ENCODE assay signal across 14 cellular contexts in the genomic region with DNA sequence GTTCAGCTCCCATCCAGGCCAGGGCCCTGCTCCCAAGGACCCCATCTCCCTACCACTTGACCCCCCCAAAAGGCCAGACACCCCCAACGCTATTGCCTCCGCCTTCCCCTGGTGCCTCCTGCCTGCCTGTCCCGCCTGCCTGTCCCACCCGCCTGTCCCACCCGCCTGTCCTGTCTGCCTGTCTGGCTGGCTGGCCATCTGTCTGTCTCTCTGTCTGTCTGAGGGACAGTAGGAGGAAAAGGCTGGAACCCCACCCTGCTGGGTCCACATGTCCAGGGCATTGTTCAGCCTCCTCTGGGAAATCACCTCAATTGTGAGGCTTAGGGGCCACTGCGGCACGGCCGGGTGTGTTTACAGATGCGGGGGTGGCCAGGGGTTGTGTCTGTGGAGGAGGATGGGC. TPM values are rescaled to one million over a fixed set of nuclear protein-coding genes. Genes with fewer than 3 reads are reported as not detected.
DNase-seq lines count a peak whose midpoint lies in the region; ATAC-seq and TF ChIP-seq lines count a peak whose summit lies in the region.
"Had no signal": no experiment of that assay in that cellular context is flagged by ENCODE, and none has a peak within 500 bp of the region (broad histone marks: within the 10 kb centered on the region; RNA-seq: fewer than 3 reads in every experiment).

No MANE protein-coding gene starts in this region.

- H3K27me3 Mint-ChIP-seq in T-helper 2 cell treated with Interferon-gamma antibody and Interleukin-4, amounts not matched to agents 5 μg/mL and 100 μg/mL, for 36 hours (ENCODE audit: low read depth): no peaks in the 10 kb centered on the region
- peaks cover 21% of the 10 kb centered on the region for H3K27me3 Mint-ChIP-seq in endothelial cell (ENCODE audit: unreplicated experiment)
- H3K27me3 Mint-ChIP-seq in naive thymus-derived CD4-positive, alpha-beta T cell: peaks cover 0 to 2% (median 0%) of the 10 kb centered on the region in 5 donors
- H3K27me3 Mint-ChIP-seq: activated naive CD8-positive, alpha-beta T cell treated with anti-CD3 and anti-CD28 coated beads, Interleukin-2, amount 50 U/mL, for 24 hours had no signal

- H3K4me1 ChIP-seq in naive thymus-derived CD4-positive, alpha-beta T cell (ENCODE audit: control insufficient read depth in 2 of 2, insufficient read depth in 2 of 2, low read length in 2 of 2): peaks cover 25 to 48% of the 10 kb centered on the region in 2 donors
- H3K4me1 ChIP-seq in transverse colon: peaks cover 22 to 36% (median 27%) of the 10 kb centered on the region in 4 donors

- H3K9me3 ChIP-seq in naive thymus-derived CD4-positive, alpha-beta T cell (ENCODE audit: control insufficient read depth in 2 of 3, low read length in 3 of 3): peaks cover 0 to 8% (median 0%) of the 10 kb centered on the region in 3 experiments
- H3K9me3 ChIP-seq in transverse colon: no peaks in the 10 kb centered on the region
- H3K9me3 ChIP-seq: MG63, ovary had no signal

- intact Hi-C loops in naive thymus-derived CD4-positive, alpha-beta T cell (cut with micrococcal nuclease): no loop called here
- intact Hi-C loops in transverse colon (cut with DNase I; ENCODE audit: low total_unique reads): loop anchor here (10.0 kb wide), 1 partner anchor 347 kb away; the partner anchor contains the start of gene ATF4

- peak overlapping the region; percentile 29 for H3K27ac Mint-ChIP-seq in T-helper 2 cell treated with Interferon-gamma antibody and Interleukin-4, amounts not matched to agents 5 μg/mL and 100 μg/mL, for 36 hours
- peak overlapping the region; percentile 22 for H3K27ac Mint-ChIP-seq in endothelial cell (ENCODE audit: unreplicated experiment)
- H3K27ac Mint-ChIP-seq in naive thymus-derived CD4-positive, alpha-beta T cell: peak overlapping the region in 8 of 9 donors; percentile 64 to 95 (median 79)
- H3K27ac Mint-ChIP-seq: activated naive CD8-positive, alpha-beta T cell treated with anti-CD3 and anti-CD28 coated beads, Interleukin-2, amount 50 U/mL, for 24 hours had no signal

- H3K36me3 Mint-ChIP-seq in T-helper 2 cell treated with Interferon-gamma antibody and Interleukin-4, amounts not matched to agents 5 μg/mL and 100 μg/mL, for 36 hours (ENCODE audit: low read depth): no peaks in the 10 kb centered on the region
- H3K36me3 Mint-ChIP-seq in endothelial cell (ENCODE audit: low read depth, unreplicated experiment): no peaks in the 10 kb centered on the region
- H3K36me3 Mint-ChIP-seq in naive thymus-derived CD4-positive, alpha-beta T cell: peaks cover 0 to 3% (median 0%) of the 10 kb centered on the region in 5 donors

- no peak for DNase-seq in T-helper 2 cell treated with Interferon-gamma antibody and Interleukin-4, amounts not matched to agents 5 μg/mL and 100 μg/mL, for 36 hours (ENCODE audit: low spot score)
- DNase-seq in T-helper 2 cell (no peak), endothelial cell (ENCODE audit: low spot score) (no peak), transverse colon (no peak), T1000 (lab: John Stamatoyannopoulos, UW) (no peak)
- no peak for DNase-seq in naive thymus-derived CD4-positive, alpha-beta T cell
- DNase-seq: activated naive CD8-positive, alpha-beta T cell treated with anti-CD3 and anti-CD28 coated beads, Interleukin-2, amount 50 U/mL, for 24 hours; DMS153; MG63; SHP77 treated with DMSO at 0.1 percent for 48 hours had no signal

- no peak overlapping the region for H3K4me3 ChIP-seq in naive thymus-derived CD4-positive, alpha-beta T cell (ENCODE audit: low read length)
- no peak overlapping the region for H3K4me3 ChIP-seq in transverse colon
- H3K4me3 ChIP-seq: MG63, ovary had no signal

- no peak for TF ChIP-seq EP300 in transverse colon (IDR thresholded peaks at IDR 0.05; ENCODE audit: low read depth)

- in situ Hi-C loops in transverse colon (cut with MboI; ENCODE audit: low pct_ligation_motif_present in 1 of 4, low pct_unique_long_range_greater_than_20kb in 1 of 4, low sequenced_read_pairs in 3 of 4): loop anchor here in 3 of 4 donors (5.0 to 10.0 kb wide), 3 partner anchors 127 to 137 kb away; partner anchors contain the start of gene RPL3 (in 1 of the 3)

- H3K36me3 ChIP-seq in naive thymus-derived CD4-positive, alpha-beta T cell (ENCODE audit: control insufficient read depth in 2 of 3, insufficient read depth in 3 of 3, low read length in 3 of 3): no peaks in the 10 kb centered on the region
- no peaks in the 10 kb centered on the region for H3K36me3 ChIP-seq in transverse colon
- H3K36me3 ChIP-seq: MG63, ovary had no signal

- H3K27ac ChIP-seq in naive thymus-derived CD4-positive, alpha-beta T cell (ENCODE audit: low read depth, low read length): no peak overlapping the region
- H3K27ac ChIP-seq in transverse colon: peak overlapping the region; percentile 76 to 79 (median 78)
- H3K27ac ChIP-seq: 22Rv1 had no signal

- TF ChIP-seq CTCF in endothelial cell (IDR thresholded peaks at IDR 0.05; ENCODE audit: unreplicated experiment): no peak
- no peak for TF ChIP-seq CTCF in transverse colon (IDR thresholded peaks at IDR 0.05)

- POLR2A ChIA-PET in naive thymus-derived CD4-positive, alpha-beta T cell (lab: Charles Lee): interaction anchor here (11.2 kb wide), 1 partner anchor 139 kb away, joined by 240 read pairs; the partner anchor contains the start of gene RPL3

- no peak for ATAC-seq in naive thymus-derived CD4-positive, alpha-beta T cell
- ATAC-seq in HG03097 (IDR thresholded peaks at IDR 0.05; ENCODE audit: low FRiP score, unreplicated experiment): no peak
- no peak for ATAC-seq in activated CD4-positive, CD25-positive, alpha-beta regulatory T cell treated with anti-CD3 and anti-CD28 coated beads, Interleukin-2, amount 50 U/mL, for 24 hours
- ATAC-seq: activated naive CD8-positive, alpha-beta T cell treated with anti-CD3 and anti-CD28 coated beads, Interleukin-2, amount 50 U/mL, for 24 hours had no signal

- 84 to 100% methylated on average over 1 to 9 of the region's 9 CpGs for WGBS in transverse colon (ENCODE audit: low coverage in 1 of 2), 2 donors

- no peaks in the 10 kb centered on the region for H3K9me3 Mint-ChIP-seq in T-helper 2 cell treated with Interferon-gamma antibody and Interleukin-4, amounts not matched to agents 5 μg/mL and 100 μg/mL, for 36 hours
- no peaks in the 10 kb centered on the region for H3K9me3 Mint-ChIP-seq in endothelial cell (ENCODE audit: unreplicated experiment)
- peaks cover 0 to 11% (median 3%) of the 10 kb centered on the region in 11 donors for H3K9me3 Mint-ChIP-seq in naive thymus-derived CD4-positive, alpha-beta T cell
- H3K9me3 Mint-ChIP-seq: activated naive CD8-positive, alpha-beta T cell treated with anti-CD3 and anti-CD28 coated beads, Interleukin-2, amount 50 U/mL, for 24 hours had no signal

- CTCF ChIA-PET in naive thymus-derived CD4-positive, alpha-beta T cell (lab: Charles Lee): interaction anchor here (0.9 to 1.2 kb wide), 3 partner anchors 14 to 129 kb away, joined by 3 to 5 read pairs (median 4); no protein-coding TSS in a partner anchor

- H3K4me3 Mint-ChIP-seq in T-helper 2 cell treated with Interferon-gamma antibody and Interleukin-4, amounts not matched to agents 5 μg/mL and 100 μg/mL, for 36 hours: no peak overlapping the region
- no peak overlapping the region for H3K4me3 Mint-ChIP-seq in endothelial cell (ENCODE audit: unreplicated experiment)
- no peak overlapping the region for H3K4me3 Mint-ChIP-seq in naive thymus-derived CD4-positive, alpha-beta T cell
- H3K4me3 Mint-ChIP-seq: activated naive CD8-positive, alpha-beta T cell treated with anti-CD3 and anti-CD28 coated beads, Interleukin-2, amount 50 U/mL, for 24 hours had no signal

- no peaks in the 10 kb centered on the region for H3K27me3 ChIP-seq in naive thymus-derived CD4-positive, alpha-beta T cell (ENCODE audit: control insufficient read depth in 2 of 2, insufficient read depth in 2 of 2, low read length in 2 of 2)
- peaks cover 6% of the 10 kb centered on the region for H3K27me3 ChIP-seq in transverse colon
- H3K27me3 ChIP-seq: MG63, ovary had no signal

- H3K4me1 Mint-ChIP-seq in T-helper 2 cell treated with Interferon-gamma antibody and Interleukin-4, amounts not matched to agents 5 μg/mL and 100 μg/mL, for 36 hours (ENCODE audit: low read depth): peaks cover 22% of the 10 kb centered on the region
- H3K4me1 Mint-ChIP-seq in endothelial cell (ENCODE audit: unreplicated experiment): peaks cover 50% of the 10 kb centered on the region
- H3K4me1 Mint-ChIP-seq in naive thymus-derived CD4-positive, alpha-beta T cell: peaks cover 24 to 38% (median 30%) of the 10 kb centered on the region in 7 donors

- TF ChIP-seq POLR2A in transverse colon (IDR thresholded peaks at IDR 0.05): no peak

RNA-seq across cellular contexts. Expression of gene CBX7, which starts 25.3 kb away (rescaled TPM):
- total RNA-seq in endothelial cell (ENCODE audit: unreplicated experiment) (3.5 TPM), transverse colon (100 to 1,000 TPM in 1 of 4 donors, 10 to 100 TPM in 3; 15.3 to 129 (median 58.4) TPM)
- 100 to 1,000 TPM in 2 of 5 experiments, 10 to 100 TPM in 3; 14.2 to 164 (median 76.9) TPM for total RNA-seq in naive thymus-derived CD4-positive, alpha-beta T cell
- polyA plus RNA-seq in naive thymus-derived CD4-positive, alpha-beta T cell: 10 to 100 TPM; 24.1 to 32.7 TPM

Comparison
In these comparisons a context has a peak if more than half of its experiments do, and no peak if none do; other contexts are left out.
1. H3K27ac Mint-ChIP-seq: peak in every context shown above with its lines; median percentile 79 in naive thymus-derived CD4-positive, alpha-beta T cell; 29 in T-helper 2 cell treated with Interferon-gamma antibody and Interleukin-4, amounts not matched to agents 5 μg/mL and 100 μg/mL, for 36 hours; 22 in endothelial cell.